1 cellular context compared by ENCODE assay signal in the genomic region with DNA sequence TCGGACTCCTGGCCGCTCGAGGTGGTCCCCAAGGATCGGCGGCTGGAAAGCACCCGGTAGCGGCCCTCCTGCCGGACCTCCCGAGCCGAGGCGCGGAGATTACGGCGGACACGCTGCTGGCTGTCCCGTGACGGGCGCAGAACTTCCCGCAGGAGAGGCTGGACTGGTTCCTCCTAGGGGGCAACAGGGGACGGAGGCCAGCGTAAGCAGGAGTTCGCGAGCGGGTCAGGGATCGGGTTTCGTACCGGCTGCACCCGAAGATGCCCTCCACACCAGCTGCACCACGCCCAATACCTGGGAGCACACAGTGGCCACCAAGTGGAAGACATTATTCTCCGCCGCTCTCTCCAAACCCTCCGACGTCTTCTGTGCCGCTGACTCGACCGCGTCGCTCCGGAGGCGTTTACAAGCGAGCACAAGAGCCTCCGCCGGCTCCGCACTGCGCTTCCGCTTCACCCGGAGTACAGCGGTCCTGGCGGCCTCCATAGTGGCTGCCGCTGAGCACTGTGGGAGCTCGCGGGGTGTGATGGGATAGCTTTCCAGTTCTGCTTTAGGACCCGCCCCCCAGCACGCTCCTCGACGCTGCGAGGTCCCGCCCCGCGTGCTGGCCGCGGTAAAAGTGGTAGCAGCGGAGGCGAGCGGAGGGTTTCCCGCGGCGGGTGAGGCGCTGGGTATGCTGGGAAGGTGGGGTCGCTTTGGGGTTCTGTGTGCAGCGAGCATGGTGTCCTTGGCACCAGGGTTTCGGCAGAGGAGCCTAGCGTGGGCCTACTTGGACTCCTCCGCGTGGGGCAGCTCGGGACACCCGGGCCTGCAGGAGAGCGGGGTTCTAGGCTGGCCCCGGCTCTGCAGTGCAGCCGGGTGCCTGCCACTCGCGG.
A peak's percentile ranks its signal among the peaks of the same experiment; 100 is the strongest.
TF ChIP-seq lines count a peak whose summit lies in the region.

A gene with protein sequence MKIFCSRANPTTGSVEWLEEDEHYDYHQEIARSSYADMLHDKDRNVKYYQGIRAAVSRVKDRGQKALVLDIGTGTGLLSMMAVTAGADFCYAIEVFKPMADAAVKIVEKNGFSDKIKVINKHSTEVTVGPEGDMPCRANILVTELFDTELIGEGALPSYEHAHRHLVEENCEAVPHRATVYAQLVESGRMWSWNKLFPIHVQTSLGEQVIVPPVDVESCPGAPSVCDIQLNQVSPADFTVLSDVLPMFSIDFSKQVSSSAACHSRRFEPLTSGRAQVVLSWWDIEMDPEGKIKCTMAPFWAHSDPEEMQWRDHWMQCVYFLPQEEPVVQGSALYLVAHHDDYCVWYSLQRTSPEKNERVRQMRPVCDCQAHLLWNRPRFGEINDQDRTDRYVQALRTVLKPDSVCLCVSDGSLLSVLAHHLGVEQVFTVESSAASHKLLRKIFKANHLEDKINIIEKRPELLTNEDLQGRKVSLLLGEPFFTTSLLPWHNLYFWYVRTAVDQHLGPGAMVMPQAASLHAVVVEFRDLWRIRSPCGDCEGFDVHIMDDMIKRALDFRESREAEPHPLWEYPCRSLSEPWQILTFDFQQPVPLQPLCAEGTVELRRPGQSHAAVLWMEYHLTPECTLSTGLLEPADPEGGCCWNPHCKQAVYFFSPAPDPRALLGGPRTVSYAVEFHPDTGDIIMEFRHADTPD (plus strand): TSS at position 579 of the 875 bp plus-strand sequence. CDS start 4,961 bp downstream, outside the sequence.
Gene SLC7A6OS, minus strand, starts transcription at position 506 of the 875 bp plus-strand sequence. Its CDS starts 20 bp downstream, at position 486.

TF ChIP-seq in K562, 482 proteins besides CTCF, POLR2A, EP300 and RAD21 (continued from another document and continues in another):
- TF ChIP-seq CHAMP1 (IDR thresholded peaks at IDR 0.05) (no peak; the same call in 1 of the 2 replicates), ZC3H8 (IDR thresholded peaks at IDR 0.05) (no peak), NR3C1 (CRISPR knock-in tag; IDR thresholded peaks at IDR 0.05) (0 out of 2 replicates have a peak, but pooled peaks have one; percentile 37), ILF3 (IDR thresholded peaks at IDR 0.05; ENCODE audit: borderline replicate concordance) (no peak), POLR2H (tag; IDR thresholded peaks at IDR 0.05; ENCODE audit: low read depth) (peak; percentile 43; the same call in 1 of the 2 replicates), NONO (IDR thresholded peaks at IDR 0.05; ENCODE audit: low read depth in 2 of 2, low read length in 1 of 2) (peak in 1 of 2 experiments; percentile 38; a peak in 1 of 4 replicates), HDAC2 (IDR thresholded peaks at IDR 0.05) (peak; percentile 79), EP400 (IDR thresholded peaks at IDR 0.05) (peak; percentile 90), KHSRP (IDR thresholded peaks at IDR 0.05) (no peak), RFX7 (CRISPR knock-in tag; IDR thresholded peaks at IDR 0.05) (no peak), TCF7L2 (IDR thresholded peaks at IDR 0.05; ENCODE audit: low read depth, low read length) (no peak), ZNF324 (CRISPR knock-in tag; IDR thresholded peaks at IDR 0.05) (no peak; the same call in 1 of the 2 replicates), HSF4 (CRISPR knock-in tag; IDR thresholded peaks at IDR 0.05; ENCODE audit: borderline replicate concordance) (no peak), GTF2B (IDR thresholded peaks at IDR 0.05; ENCODE audit: extremely low read depth, insufficient read length) (no peak), ZBTB49 (CRISPR knock-in tag; IDR thresholded peaks at IDR 0.05; ENCODE audit: borderline replicate concordance) (peak; percentile 77; the same call in 1 of the 2 replicates), ATF7 (IDR thresholded peaks at IDR 0.05) (peak; percentile 57; the same call in 1 of the 2 replicates), GATAD2B (IDR thresholded peaks at IDR 0.05; ENCODE audit: borderline replicate concordance) (no peak), ZNF282 (CRISPR knock-in tag; IDR thresholded peaks at IDR 0.05) (no peak), ARNT (IDR thresholded peaks at IDR 0.05) (peak in 1 of 2 experiments; percentile 72; a peak in 2 of 4 replicates), SETDB1 (IDR thresholded peaks at IDR 0.05; ENCODE audit: low read length) (no peak), PHB (CRISPR knock-in tag; IDR thresholded peaks at IDR 0.05) (no peak), ZBTB8A (IDR thresholded peaks at IDR 0.05; ENCODE audit: partially characterized antibody) (no peak), ATF1 (CRISPR knock-in tag; IDR thresholded peaks at IDR 0.05) (no peak), ATF1 (tag; IDR thresholded peaks at IDR 0.05) (peak; percentile 81), NR2C1 (IDR thresholded peaks at IDR 0.05) (no peak), NR2C1 (tag; IDR thresholded peaks at IDR 0.05) (0 out of 2 replicates have a peak, but pooled peaks have one; percentile 22), NCOA4 (IDR thresholded peaks at IDR 0.05; ENCODE audit: partially characterized antibody) (no peak), ZFP1 (CRISPR knock-in tag; IDR thresholded peaks at IDR 0.05) (no peak), ZNF23 (CRISPR knock-in tag; IDR thresholded peaks at IDR 0.05) (no peak), LEF1 (IDR thresholded peaks at IDR 0.05) (no peak), PRMT5 (CRISPR knock-in tag; IDR thresholded peaks at IDR 0.05) (no peak), RBM17 (IDR thresholded peaks at IDR 0.05; ENCODE audit: borderline replicate concordance, low read depth, low read length) (no peak), PHTF2 (CRISPR knock-in tag; IDR thresholded peaks at IDR 0.05) (no peak), ARID2 (IDR thresholded peaks at IDR 0.05) (no peak), MCM2 (IDR thresholded peaks at IDR 0.05; ENCODE audit: low read depth) (no peak), CCAR2 (IDR thresholded peaks at IDR 0.05; ENCODE audit: low read depth, low read length) (no peak), ZBTB1 (CRISPR knock-in tag; IDR thresholded peaks at IDR 0.05; ENCODE audit: borderline replicate concordance, low read depth) (peak; percentile 81; the same call in 1 of the 2 replicates), CBX1 (IDR thresholded peaks at IDR 0.05; ENCODE audit: low read depth) (peak; percentile 83; the same call in 1 of the 2 replicates), HNRNPH1 (optimal IDR thresholded peaks at IDR 0.05; ENCODE audit: low read depth, low read length) (no peak), MYBL2 (IDR thresholded peaks at IDR 0.05; ENCODE audit: low read depth) (no peak), MYBL2 (CRISPR knock-in tag; IDR thresholded peaks at IDR 0.05; ENCODE audit: borderline replicate concordance) (no peak), ZNF740 (CRISPR knock-in tag; IDR thresholded peaks at IDR 0.05) (no peak), ZNF740 (tag; IDR thresholded peaks at IDR 0.05) (no peak), HEY1 (CRISPR knock-in tag; IDR thresholded peaks at IDR 0.05; ENCODE audit: borderline replicate concordance) (no peak)
- TF ChIP-seq, protein P1, sequence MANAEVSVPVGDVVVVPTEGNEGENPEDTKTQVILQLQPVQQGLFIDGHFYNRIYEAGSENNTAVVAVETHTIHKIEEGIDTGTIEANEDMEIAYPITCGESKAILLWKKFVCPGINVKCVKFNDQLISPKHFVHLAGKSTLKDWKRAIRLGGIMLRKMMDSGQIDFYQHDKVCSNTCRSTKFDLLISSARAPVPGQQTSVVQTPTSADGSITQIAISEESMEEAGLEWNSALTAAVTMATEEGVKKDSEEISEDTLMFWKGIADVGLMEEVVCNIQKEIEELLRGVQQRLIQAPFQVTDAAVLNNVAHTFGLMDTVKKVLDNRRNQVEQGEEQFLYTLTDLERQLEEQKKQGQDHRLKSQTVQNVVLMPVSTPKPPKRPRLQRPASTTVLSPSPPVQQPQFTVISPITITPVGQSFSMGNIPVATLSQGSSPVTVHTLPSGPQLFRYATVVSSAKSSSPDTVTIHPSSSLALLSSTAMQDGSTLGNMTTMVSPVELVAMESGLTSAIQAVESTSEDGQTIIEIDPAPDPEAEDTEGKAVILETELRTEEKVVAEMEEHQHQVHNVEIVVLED (CRISPR knock-in tag; IDR thresholded peaks at IDR 0.05): peak; percentile 75
- TF ChIP-seq, protein P2, sequence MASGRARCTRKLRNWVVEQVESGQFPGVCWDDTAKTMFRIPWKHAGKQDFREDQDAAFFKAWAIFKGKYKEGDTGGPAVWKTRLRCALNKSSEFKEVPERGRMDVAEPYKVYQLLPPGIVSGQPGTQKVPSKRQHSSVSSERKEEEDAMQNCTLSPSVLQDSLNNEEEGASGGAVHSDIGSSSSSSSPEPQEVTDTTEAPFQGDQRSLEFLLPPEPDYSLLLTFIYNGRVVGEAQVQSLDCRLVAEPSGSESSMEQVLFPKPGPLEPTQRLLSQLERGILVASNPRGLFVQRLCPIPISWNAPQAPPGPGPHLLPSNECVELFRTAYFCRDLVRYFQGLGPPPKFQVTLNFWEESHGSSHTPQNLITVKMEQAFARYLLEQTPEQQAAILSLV (tag; IDR thresholded peaks at IDR 0.05): no peak
- TF ChIP-seq, protein P3, sequence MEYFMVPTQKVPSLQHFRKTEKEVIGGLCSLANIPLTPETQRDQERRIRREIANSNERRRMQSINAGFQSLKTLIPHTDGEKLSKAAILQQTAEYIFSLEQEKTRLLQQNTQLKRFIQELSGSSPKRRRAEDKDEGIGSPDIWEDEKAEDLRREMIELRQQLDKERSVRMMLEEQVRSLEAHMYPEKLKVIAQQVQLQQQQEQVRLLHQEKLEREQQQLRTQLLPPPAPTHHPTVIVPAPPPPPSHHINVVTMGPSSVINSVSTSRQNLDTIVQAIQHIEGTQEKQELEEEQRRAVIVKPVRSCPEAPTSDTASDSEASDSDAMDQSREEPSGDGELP (CRISPR knock-in tag; IDR thresholded peaks at IDR 0.05; ENCODE audit: borderline replicate concordance): peak; percentile 90
- TF ChIP-seq, protein P4, sequence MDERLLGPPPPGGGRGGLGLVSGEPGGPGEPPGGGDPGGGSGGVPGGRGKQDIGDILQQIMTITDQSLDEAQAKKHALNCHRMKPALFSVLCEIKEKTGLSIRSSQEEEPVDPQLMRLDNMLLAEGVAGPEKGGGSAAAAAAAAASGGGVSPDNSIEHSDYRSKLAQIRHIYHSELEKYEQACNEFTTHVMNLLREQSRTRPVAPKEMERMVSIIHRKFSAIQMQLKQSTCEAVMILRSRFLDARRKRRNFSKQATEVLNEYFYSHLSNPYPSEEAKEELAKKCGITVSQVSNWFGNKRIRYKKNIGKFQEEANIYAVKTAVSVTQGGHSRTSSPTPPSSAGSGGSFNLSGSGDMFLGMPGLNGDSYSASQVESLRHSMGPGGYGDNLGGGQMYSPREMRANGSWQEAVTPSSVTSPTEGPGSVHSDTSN (CRISPR knock-in tag; IDR thresholded peaks at IDR 0.05; ENCODE audit: low read depth): no peak
- TF ChIP-seq, protein P4 (tag; conservative IDR thresholded peaks at IDR 0.05; ENCODE audit: low read depth): no peak
